11 cellular contexts compared by ENCODE assay signal in the genomic region with DNA sequence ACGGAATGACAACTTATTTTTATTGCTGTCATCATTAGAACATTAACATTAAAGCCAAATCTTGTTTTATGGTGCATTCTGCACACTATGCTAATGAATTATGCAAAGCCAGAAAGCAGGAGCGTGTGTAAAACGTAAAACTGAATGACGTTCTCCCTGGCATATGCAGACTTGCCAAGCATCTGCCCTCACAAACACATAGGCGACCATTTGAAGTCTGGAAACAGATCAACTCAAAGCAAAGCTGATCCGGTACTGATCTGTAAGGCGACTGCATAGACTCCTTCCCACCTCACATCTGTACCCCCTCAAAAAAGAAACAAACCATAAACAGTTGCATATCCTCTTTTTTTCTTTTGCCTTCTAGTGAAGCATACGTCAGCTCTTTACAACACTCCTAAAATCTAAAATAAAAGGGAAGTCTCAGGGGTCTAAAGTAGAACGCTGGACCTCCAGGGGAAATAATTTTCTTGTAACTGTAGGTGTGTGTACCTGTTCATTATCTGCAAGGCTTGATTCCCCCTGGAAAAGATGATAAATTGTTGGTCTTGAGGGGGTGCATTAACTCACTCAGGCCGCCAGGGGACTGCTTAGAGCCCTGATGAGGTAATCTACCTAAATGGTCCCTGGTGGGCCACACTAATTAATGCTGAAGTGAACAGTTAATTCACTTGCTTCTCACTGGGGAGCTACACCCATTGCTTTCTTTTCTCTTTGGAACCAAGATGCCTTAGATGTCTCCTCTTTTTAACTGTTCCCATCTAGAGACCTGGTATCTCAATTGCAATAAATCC.
DNase-seq lines count a peak whose midpoint lies in the region; ATAC-seq, FAIRE-seq and TF ChIP-seq lines count a peak whose summit lies in the region.
"Had no signal": no experiment of that assay in that cellular context is flagged by ENCODE, and none has a peak within 500 bp of the region (broad histone marks: within the 10 kb centered on the region; RNA-seq: fewer than 3 reads in every experiment).

No MANE protein-coding gene starts in this region.

- H3K27ac Mint-ChIP-seq in GM23338 = no peak overlapping the region
- no peak overlapping the region for H3K27ac Mint-ChIP-seq in activated naive CD4-positive, alpha-beta T cell treated with anti-CD3 and anti-CD28 coated beads for 36 hours
- H3K27ac Mint-ChIP-seq: activated naive CD8-positive, alpha-beta T cell treated with anti-CD3 and anti-CD28 coated beads, Interleukin-2, amount 10 ng/mL, durations not matched to agents 7 days and 5 days had no signal

- TF ChIP-seq CTCF in GM23338 (conservative IDR thresholded peaks at IDR 0.05; ENCODE audit: low read depth in 2 of 2) (peak; percentile 63 to 83), keratinocyte (optimal IDR thresholded peaks at IDR 0.05 in 1 of 3, IDR thresholded peaks at IDR 0.05 in 1 of 3, conservative IDR thresholded peaks at IDR 0.05 in 1 of 3; ENCODE audit: extremely low read depth in 1 of 3, insufficient read depth in 2 of 3, low read length in 3 of 3) (peak in 2 of 3 experiments; percentile 26 to 27)

- H2AFZ ChIP-seq in GM23338 = no peak overlapping the region
- H2AFZ ChIP-seq in keratinocyte (ENCODE audit: control insufficient read depth, low read length) = no peak overlapping the region

- peaks cover 16% of the 10 kb centered on the region; the same call in 2 of the 3 replicates for H3K4me1 Mint-ChIP-seq in GM23338
- H3K4me1 Mint-ChIP-seq in activated naive CD4-positive, alpha-beta T cell treated with anti-CD3 and anti-CD28 coated beads for 36 hours (ENCODE audit: low read depth) = no peaks in the 10 kb centered on the region
- H3K4me1 Mint-ChIP-seq: activated naive CD8-positive, alpha-beta T cell treated with anti-CD3 and anti-CD28 coated beads, Interleukin-2, amount 10 ng/mL, durations not matched to agents 7 days and 5 days had no signal

- no peaks in the 10 kb centered on the region for H4K20me1 ChIP-seq in GM23338 (replicated peaks; ENCODE audit: insufficient read depth)
- no peaks in the 10 kb centered on the region for H4K20me1 ChIP-seq in keratinocyte (ENCODE audit: control insufficient read depth, extremely low read depth, insufficient read depth, low read length)

- no peaks in the 10 kb centered on the region for H3K9me1 ChIP-seq in keratinocyte (ENCODE audit: control insufficient read depth, extremely low read depth, insufficient read depth, low read length)

- ATAC-seq in GM23338 = peak; percentile 75
- no peak for ATAC-seq in HG03378 (IDR thresholded peaks at IDR 0.05; ENCODE audit: unreplicated experiment)
- no peak for ATAC-seq in HG03520 (IDR thresholded peaks at IDR 0.05; ENCODE audit: unreplicated experiment)

- H3K4me2 ChIP-seq in GM23338 (no peak overlapping the region), keratinocyte (ENCODE audit: control insufficient read depth, extremely low read depth, insufficient read depth, low read depth, low read length) (no peak overlapping the region)

- dilution Hi-C loops in keratinocyte (cut with MboI; ENCODE audit: extremely low pct_ligation_motif_present, low sequenced_read_pairs) = no loop called here

- H3K9me3 ChIP-seq in keratinocyte (ENCODE audit: control insufficient read depth, low read depth, low read length) = no peaks in the 10 kb centered on the region

- H3K36me3 ChIP-seq in GM23338 (ENCODE audit: insufficient read depth) (no peaks in the 10 kb centered on the region), keratinocyte (ENCODE audit: control insufficient read depth in 2 of 2, extremely low read depth in 1 of 2, insufficient read depth in 2 of 2, low read length in 2 of 2) (peaks cover 3 to 5% of the 10 kb centered on the region in 2 experiments)

- H3K27ac ChIP-seq in GM23338 (ENCODE audit: low read depth) (no peak overlapping the region), keratinocyte (ENCODE audit: control insufficient read depth, insufficient read depth, low read length) (no peak overlapping the region)

- no peak for FAIRE-seq in keratinocyte (lab: Jason Lieb, UNC)

- no peaks in the 10 kb centered on the region for H3K27me3 Mint-ChIP-seq in GM23338 (ENCODE audit: insufficient read depth, low read depth, poor library complexity)
- no peaks in the 10 kb centered on the region for H3K27me3 Mint-ChIP-seq in activated naive CD4-positive, alpha-beta T cell treated with anti-CD3 and anti-CD28 coated beads for 36 hours (ENCODE audit: low read depth)

- H3K4me3 ChIP-seq in GM23338 (no peak overlapping the region), keratinocyte (ENCODE audit: control insufficient read depth in 2 of 3, extremely low read depth in 1 of 3, insufficient read depth in 2 of 3, low read depth in 1 of 3, low read length in 3 of 3) (no peak overlapping the region)

- H3K36me3 Mint-ChIP-seq in GM23338 (ENCODE audit: low read depth) = no peaks in the 10 kb centered on the region
- peaks cover 3% of the 10 kb centered on the region for H3K36me3 Mint-ChIP-seq in activated naive CD4-positive, alpha-beta T cell treated with anti-CD3 and anti-CD28 coated beads for 36 hours (ENCODE audit: low read depth)
- H3K36me3 Mint-ChIP-seq: activated naive CD8-positive, alpha-beta T cell treated with anti-CD3 and anti-CD28 coated beads, Interleukin-2, amount 10 ng/mL, durations not matched to agents 7 days and 5 days had no signal

- H3K27me3 ChIP-seq in GM23338 (ENCODE audit: insufficient read depth) (no peaks in the 10 kb centered on the region), keratinocyte (ENCODE audit: control insufficient read depth, extremely low read depth, insufficient read depth, low read length) (no peaks in the 10 kb centered on the region)

- DNase-seq in ELR (ENCODE audit: low read depth) (peak; percentile 38), GM23338 (ENCODE audit: low spot score) (peak; percentile 73), NOMO-1 treated with dmso at 0.1 percent for 144 hours (lab: John Stamatoyannopoulos, UW; ENCODE audit: unreplicated experiment) (peak; percentile 41), keratinocyte (ENCODE audit: low read depth, low spot score) (no peak), NCI-H2107 (lab: John Stamatoyannopoulos, UW) (no peak)
- no peak for DNase-seq in activated naive CD4-positive, alpha-beta T cell treated with anti-CD3 and anti-CD28 coated beads for 36 hours
- DNase-seq: activated naive CD8-positive, alpha-beta T cell treated with anti-CD3 and anti-CD28 coated beads, Interleukin-2, amount 10 ng/mL, durations not matched to agents 7 days and 5 days; GF-D8; stimulated activated CD4-positive, alpha-beta T cell treated with anti-CD3 and anti-CD28 coated beads, Interleukin-15, amount 100 ng/mL, for 24 hours had no signal

- H3K9me3 Mint-ChIP-seq in GM23338 = no peaks in the 10 kb centered on the region
- no peaks in the 10 kb centered on the region for H3K9me3 Mint-ChIP-seq in activated naive CD4-positive, alpha-beta T cell treated with anti-CD3 and anti-CD28 coated beads for 36 hours
- H3K9me3 Mint-ChIP-seq: activated naive CD8-positive, alpha-beta T cell treated with anti-CD3 and anti-CD28 coated beads, Interleukin-2, amount 10 ng/mL, durations not matched to agents 7 days and 5 days had no signal

- no peaks in the 10 kb centered on the region for H3K9me2 ChIP-seq in GM23338 (ENCODE audit: insufficient read depth)

- no peak overlapping the region for H3K4me3 Mint-ChIP-seq in GM23338
- H3K4me3 Mint-ChIP-seq in activated naive CD4-positive, alpha-beta T cell treated with anti-CD3 and anti-CD28 coated beads for 36 hours = no peak overlapping the region
- H3K4me3 Mint-ChIP-seq: activated naive CD8-positive, alpha-beta T cell treated with anti-CD3 and anti-CD28 coated beads, Interleukin-2, amount 10 ng/mL, durations not matched to agents 7 days and 5 days had no signal

- CTCF ChIA-PET in activated naive CD4-positive, alpha-beta T cell treated with anti-CD3 and anti-CD28 coated beads for 36 hours (lab: Charles Lee) = no interaction called here

- peaks cover 6% of the 10 kb centered on the region; the same call in 1 of the 2 replicates for H3K4me1 ChIP-seq in GM23338 (ENCODE audit: insufficient read depth)
- no peaks in the 10 kb centered on the region for H3K4me1 ChIP-seq in keratinocyte (ENCODE audit: control insufficient read depth, extremely low read depth, insufficient read depth, low read length)

- H3K79me2 ChIP-seq in GM23338 (replicated peaks; ENCODE audit: insufficient read depth) (no peaks in the 10 kb centered on the region), keratinocyte (ENCODE audit: control insufficient read depth, insufficient read depth, low read length) (no peaks in the 10 kb centered on the region)

- intact Hi-C loops in activated naive CD4-positive, alpha-beta T cell treated with anti-CD3 and anti-CD28 coated beads for 36 hours (cut with micrococcal nuclease) = no loop called here

- no peak overlapping the region for H3K9ac ChIP-seq in keratinocyte (ENCODE audit: control insufficient read depth, extremely low read depth, insufficient read depth, low read length)

- no peaks in the 10 kb centered on the region for H3F3A ChIP-seq in GM23338 (replicated peaks; ENCODE audit: low read depth)

TF ChIP-seq in GM23338, 12 proteins besides CTCF, POLR2A, EP300 and RAD21:
- TF ChIP-seq, protein P1, sequence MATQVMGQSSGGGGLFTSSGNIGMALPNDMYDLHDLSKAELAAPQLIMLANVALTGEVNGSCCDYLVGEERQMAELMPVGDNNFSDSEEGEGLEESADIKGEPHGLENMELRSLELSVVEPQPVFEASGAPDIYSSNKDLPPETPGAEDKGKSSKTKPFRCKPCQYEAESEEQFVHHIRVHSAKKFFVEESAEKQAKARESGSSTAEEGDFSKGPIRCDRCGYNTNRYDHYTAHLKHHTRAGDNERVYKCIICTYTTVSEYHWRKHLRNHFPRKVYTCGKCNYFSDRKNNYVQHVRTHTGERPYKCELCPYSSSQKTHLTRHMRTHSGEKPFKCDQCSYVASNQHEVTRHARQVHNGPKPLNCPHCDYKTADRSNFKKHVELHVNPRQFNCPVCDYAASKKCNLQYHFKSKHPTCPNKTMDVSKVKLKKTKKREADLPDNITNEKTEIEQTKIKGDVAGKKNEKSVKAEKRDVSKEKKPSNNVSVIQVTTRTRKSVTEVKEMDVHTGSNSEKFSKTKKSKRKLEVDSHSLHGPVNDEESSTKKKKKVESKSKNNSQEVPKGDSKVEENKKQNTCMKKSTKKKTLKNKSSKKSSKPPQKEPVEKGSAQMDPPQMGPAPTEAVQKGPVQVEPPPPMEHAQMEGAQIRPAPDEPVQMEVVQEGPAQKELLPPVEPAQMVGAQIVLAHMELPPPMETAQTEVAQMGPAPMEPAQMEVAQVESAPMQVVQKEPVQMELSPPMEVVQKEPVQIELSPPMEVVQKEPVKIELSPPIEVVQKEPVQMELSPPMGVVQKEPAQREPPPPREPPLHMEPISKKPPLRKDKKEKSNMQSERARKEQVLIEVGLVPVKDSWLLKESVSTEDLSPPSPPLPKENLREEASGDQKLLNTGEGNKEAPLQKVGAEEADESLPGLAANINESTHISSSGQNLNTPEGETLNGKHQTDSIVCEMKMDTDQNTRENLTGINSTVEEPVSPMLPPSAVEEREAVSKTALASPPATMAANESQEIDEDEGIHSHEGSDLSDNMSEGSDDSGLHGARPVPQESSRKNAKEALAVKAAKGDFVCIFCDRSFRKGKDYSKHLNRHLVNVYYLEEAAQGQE (IDR thresholded peaks at IDR 0.05; ENCODE audit: unreplicated experiment) = no peak
- no peak for TF ChIP-seq POLR2AphosphoS5 (IDR thresholded peaks at IDR 0.05; ENCODE audit: low read depth)
- no peak for TF ChIP-seq STAT1 (IDR thresholded peaks at IDR 0.05; ENCODE audit: unreplicated experiment)
- no peak for TF ChIP-seq NANOG (IDR thresholded peaks at IDR 0.05; ENCODE audit: borderline replicate concordance)

Comparison
In these comparisons a context has a peak if more than half of its experiments do, and no peak if none do; other contexts are left out.
1. DNase-seq: peak in ELR (single experiment), GM23338 (single experiment) and NOMO-1 treated with dmso at 0.1 percent for 144 hours (single experiment); none in keratinocyte (single experiment), activated naive CD4-positive, alpha-beta T cell treated with anti-CD3 and anti-CD28 coated beads for 36 hours (single experiment) and NCI-H2107 (single experiment).